1 cellular context compared by ENCODE assay signal in the genomic region with DNA sequence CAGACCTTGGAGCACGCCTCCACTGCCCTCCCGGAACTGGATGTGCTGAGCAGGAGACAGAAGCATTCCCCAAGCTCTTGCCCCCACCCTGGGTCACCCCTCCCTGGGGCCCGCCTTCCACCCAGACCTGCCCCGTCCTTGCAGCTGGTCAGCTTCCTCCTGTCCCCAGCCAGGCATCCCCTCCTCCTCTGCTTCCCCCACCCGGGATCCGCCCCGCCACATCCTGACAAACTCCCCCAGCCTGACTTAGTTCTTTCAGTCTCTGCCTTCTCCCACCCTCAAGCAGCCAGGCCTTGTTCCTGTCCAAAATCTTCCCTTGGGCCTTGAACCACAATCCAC.
TF ChIP-seq lines count a peak whose summit lies in the region.

No MANE protein-coding gene starts in this region.

TF ChIP-seq in K562, 482 proteins besides CTCF, POLR2A, EP300 and RAD21:
- TF ChIP-seq, protein P1, sequence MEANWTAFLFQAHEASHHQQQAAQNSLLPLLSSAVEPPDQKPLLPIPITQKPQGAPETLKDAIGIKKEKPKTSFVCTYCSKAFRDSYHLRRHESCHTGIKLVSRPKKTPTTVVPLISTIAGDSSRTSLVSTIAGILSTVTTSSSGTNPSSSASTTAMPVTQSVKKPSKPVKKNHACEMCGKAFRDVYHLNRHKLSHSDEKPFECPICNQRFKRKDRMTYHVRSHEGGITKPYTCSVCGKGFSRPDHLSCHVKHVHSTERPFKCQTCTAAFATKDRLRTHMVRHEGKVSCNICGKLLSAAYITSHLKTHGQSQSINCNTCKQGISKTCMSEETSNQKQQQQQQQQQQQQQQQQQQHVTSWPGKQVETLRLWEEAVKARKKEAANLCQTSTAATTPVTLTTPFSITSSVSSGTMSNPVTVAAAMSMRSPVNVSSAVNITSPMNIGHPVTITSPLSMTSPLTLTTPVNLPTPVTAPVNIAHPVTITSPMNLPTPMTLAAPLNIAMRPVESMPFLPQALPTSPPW (CRISPR knock-in tag; IDR thresholded peaks at IDR 0.05) = peak; percentile 73; the same call in 1 of the 2 replicates
- no peak for TF ChIP-seq USF2 (CRISPR knock-in tag; IDR thresholded peaks at IDR 0.05)
- 0 out of 2 replicates have a peak, but pooled peaks have one; percentile 30 for TF ChIP-seq CBFA2T3 (IDR thresholded peaks at IDR 0.05)
- peak; percentile 32 for TF ChIP-seq GABPA (tag; conservative IDR thresholded peaks at IDR 0.05; ENCODE audit: low read depth)
- TF ChIP-seq MED1 (CRISPR knock-in tag; IDR thresholded peaks at IDR 0.05; ENCODE audit: borderline replicate concordance) = no peak
- no peak for TF ChIP-seq RCOR1 (IDR thresholded peaks at IDR 0.05; ENCODE audit: borderline replicate concordance in 1 of 2, low read depth in 2 of 2, low read length in 2 of 2)
- no peak for TF ChIP-seq E2F6 (IDR thresholded peaks at IDR 0.05; ENCODE audit: borderline replicate concordance in 1 of 2, extremely low read depth in 1 of 2, insufficient read depth in 1 of 2, insufficient read length in 1 of 2, low read depth in 1 of 2, low read length in 1 of 2, poor library complexity in 1 of 2, severe bottlenecking in 1 of 2)
- TF ChIP-seq ZNF224 (CRISPR knock-in tag; IDR thresholded peaks at IDR 0.05) = no peak
- no peak for TF ChIP-seq ZBTB43 (CRISPR knock-in tag; IDR thresholded peaks at IDR 0.05)
- TF ChIP-seq, protein P2, sequence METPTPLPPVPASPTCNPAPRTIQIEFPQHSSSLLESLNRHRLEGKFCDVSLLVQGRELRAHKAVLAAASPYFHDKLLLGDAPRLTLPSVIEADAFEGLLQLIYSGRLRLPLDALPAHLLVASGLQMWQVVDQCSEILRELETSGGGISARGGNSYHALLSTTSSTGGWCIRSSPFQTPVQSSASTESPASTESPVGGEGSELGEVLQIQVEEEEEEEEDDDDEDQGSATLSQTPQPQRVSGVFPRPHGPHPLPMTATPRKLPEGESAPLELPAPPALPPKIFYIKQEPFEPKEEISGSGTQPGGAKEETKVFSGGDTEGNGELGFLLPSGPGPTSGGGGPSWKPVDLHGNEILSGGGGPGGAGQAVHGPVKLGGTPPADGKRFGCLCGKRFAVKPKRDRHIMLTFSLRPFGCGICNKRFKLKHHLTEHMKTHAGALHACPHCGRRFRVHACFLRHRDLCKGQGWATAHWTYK (CRISPR knock-in tag; IDR thresholded peaks at IDR 0.05) = no peak
- TF ChIP-seq ZSCAN29 (IDR thresholded peaks at IDR 0.05) = no peak
- no peak for TF ChIP-seq NCOA2 (IDR thresholded peaks at IDR 0.05; ENCODE audit: partially characterized antibody in 2 of 2)
- 0 out of 2 replicates have a peak, but pooled peaks have one; percentile 29 for TF ChIP-seq SUPT5H (IDR thresholded peaks at IDR 0.05)
- TF ChIP-seq CHD1 (IDR thresholded peaks at IDR 0.05; ENCODE audit: low read length) = no peak
- peak; percentile 32 for TF ChIP-seq DACH1 (IDR thresholded peaks at IDR 0.05; ENCODE audit: partially characterized antibody)
- no peak for TF ChIP-seq TGIF2 (CRISPR knock-in tag; IDR thresholded peaks at IDR 0.05)
- TF ChIP-seq HDGF (IDR thresholded peaks at IDR 0.05) = no peak
- 0 out of 4 replicates have a peak, but pooled peaks have one; percentile 8 to 23 for TF ChIP-seq NRF1 (conservative IDR thresholded peaks at IDR 0.05 in 1 of 2, IDR thresholded peaks at IDR 0.05 in 1 of 2)
- TF ChIP-seq NR4A1 (CRISPR knock-in tag; IDR thresholded peaks at IDR 0.05) = no peak
- TF ChIP-seq NR4A1 (tag; IDR thresholded peaks at IDR 0.05) = no peak
- TF ChIP-seq TFAP4 (CRISPR knock-in tag; IDR thresholded peaks at IDR 0.05; ENCODE audit: borderline replicate concordance) = peak; percentile 89
- peak; percentile 45; the same call in 1 of the 2 replicates for TF ChIP-seq LEF1 (IDR thresholded peaks at IDR 0.05)
- TF ChIP-seq ARID1B (IDR thresholded peaks at IDR 0.05) = peak; percentile 31; the same call in 1 of the 2 replicates
- no peak for TF ChIP-seq CBX8 (IDR thresholded peaks at IDR 0.05; ENCODE audit: borderline replicate concordance, extremely low read depth, low read depth, low read length, poor library complexity, severe bottlenecking)
- TF ChIP-seq PHF8 (IDR thresholded peaks at IDR 0.05; ENCODE audit: borderline replicate concordance, low read length) = 0 out of 2 replicates have a peak, but pooled peaks have one; percentile 0
- peak; percentile 59; the same call in 1 of the 2 replicates for TF ChIP-seq RNF2 (IDR thresholded peaks at IDR 0.05)
- no peak for TF ChIP-seq SMAD4 (CRISPR knock-in tag; conservative IDR thresholded peaks at IDR 0.05)
- peak; percentile 67 for TF ChIP-seq ETV1 (tag; conservative IDR thresholded peaks at IDR 0.05; ENCODE audit: low read depth)
- no peak for TF ChIP-seq BRCA1 (IDR thresholded peaks at IDR 0.05)
- TF ChIP-seq BRCA1 (CRISPR knock-in tag; IDR thresholded peaks at IDR 0.05) = no peak
- no peak for TF ChIP-seq NEUROD1 (IDR thresholded peaks at IDR 0.05; ENCODE audit: borderline replicate concordance, low read depth, low read length, partially characterized antibody)
- no peak for TF ChIP-seq RBM14 (IDR thresholded peaks at IDR 0.05; ENCODE audit: borderline replicate concordance, insufficient read depth, low read depth, low read length)
- peak; percentile 29 for TF ChIP-seq TBP (optimal IDR thresholded peaks at IDR 0.05; ENCODE audit: low read depth, low read length)
- TF ChIP-seq MAZ (CRISPR knock-in tag; conservative IDR thresholded peaks at IDR 0.05 in 1 of 2, IDR thresholded peaks at IDR 0.05 in 1 of 2) = peak; percentile 29 to 63; a peak in 2 of 4 replicates
- TF ChIP-seq CREM (IDR thresholded peaks at IDR 0.05; ENCODE audit: low read depth) = peak; percentile 14; the same call in 1 of the 2 replicates
- TF ChIP-seq MTA3 (IDR thresholded peaks at IDR 0.05; ENCODE audit: borderline replicate concordance) = no peak
- TF ChIP-seq CHCHD3 (CRISPR knock-in tag; IDR thresholded peaks at IDR 0.05) = no peak
- TF ChIP-seq, protein P3, sequence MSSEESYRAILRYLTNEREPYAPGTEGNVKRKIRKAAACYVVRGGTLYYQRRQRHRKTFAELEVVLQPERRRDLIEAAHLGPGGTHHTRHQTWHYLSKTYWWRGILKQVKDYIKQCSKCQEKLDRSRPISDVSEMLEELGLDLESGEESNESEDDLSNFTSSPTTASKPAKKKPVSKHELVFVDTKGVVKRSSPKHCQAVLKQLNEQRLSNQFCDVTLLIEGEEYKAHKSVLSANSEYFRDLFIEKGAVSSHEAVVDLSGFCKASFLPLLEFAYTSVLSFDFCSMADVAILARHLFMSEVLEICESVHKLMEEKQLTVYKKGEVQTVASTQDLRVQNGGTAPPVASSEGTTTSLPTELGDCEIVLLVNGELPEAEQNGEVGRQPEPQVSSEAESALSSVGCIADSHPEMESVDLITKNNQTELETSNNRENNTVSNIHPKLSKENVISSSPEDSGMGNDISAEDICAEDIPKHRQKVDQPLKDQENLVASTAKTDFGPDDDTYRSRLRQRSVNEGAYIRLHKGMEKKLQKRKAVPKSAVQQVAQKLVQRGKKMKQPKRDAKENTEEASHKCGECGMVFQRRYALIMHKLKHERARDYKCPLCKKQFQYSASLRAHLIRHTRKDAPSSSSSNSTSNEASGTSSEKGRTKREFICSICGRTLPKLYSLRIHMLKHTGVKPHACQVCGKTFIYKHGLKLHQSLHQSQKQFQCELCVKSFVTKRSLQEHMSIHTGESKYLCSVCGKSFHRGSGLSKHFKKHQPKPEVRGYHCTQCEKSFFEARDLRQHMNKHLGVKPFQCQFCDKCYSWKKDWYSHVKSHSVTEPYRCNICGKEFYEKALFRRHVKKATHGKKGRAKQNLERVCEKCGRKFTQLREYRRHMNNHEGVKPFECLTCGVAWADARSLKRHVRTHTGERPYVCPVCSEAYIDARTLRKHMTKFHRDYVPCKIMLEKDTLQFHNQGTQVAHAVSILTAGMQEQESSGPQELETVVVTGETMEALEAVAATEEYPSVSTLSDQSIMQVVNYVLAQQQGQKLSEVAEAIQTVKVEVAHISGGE (CRISPR knock-in tag; IDR thresholded peaks at IDR 0.05) = no peak
- no peak for TF ChIP-seq ZNF124 (CRISPR knock-in tag; IDR thresholded peaks at IDR 0.05)
- TF ChIP-seq ETV5 (CRISPR knock-in tag; IDR thresholded peaks at IDR 0.05; ENCODE audit: low read depth) = 0 out of 2 replicates have a peak, but pooled peaks have one; percentile 32
- peak; percentile 19; the same call in 1 of the 2 replicates for TF ChIP-seq CTBP1 (IDR thresholded peaks at IDR 0.05; ENCODE audit: borderline replicate concordance)
- no peak for TF ChIP-seq XRCC3 (IDR thresholded peaks at IDR 0.05)
- no peak for TF ChIP-seq TSHZ1 (CRISPR knock-in tag; IDR thresholded peaks at IDR 0.05)
- TF ChIP-seq, protein P4, sequence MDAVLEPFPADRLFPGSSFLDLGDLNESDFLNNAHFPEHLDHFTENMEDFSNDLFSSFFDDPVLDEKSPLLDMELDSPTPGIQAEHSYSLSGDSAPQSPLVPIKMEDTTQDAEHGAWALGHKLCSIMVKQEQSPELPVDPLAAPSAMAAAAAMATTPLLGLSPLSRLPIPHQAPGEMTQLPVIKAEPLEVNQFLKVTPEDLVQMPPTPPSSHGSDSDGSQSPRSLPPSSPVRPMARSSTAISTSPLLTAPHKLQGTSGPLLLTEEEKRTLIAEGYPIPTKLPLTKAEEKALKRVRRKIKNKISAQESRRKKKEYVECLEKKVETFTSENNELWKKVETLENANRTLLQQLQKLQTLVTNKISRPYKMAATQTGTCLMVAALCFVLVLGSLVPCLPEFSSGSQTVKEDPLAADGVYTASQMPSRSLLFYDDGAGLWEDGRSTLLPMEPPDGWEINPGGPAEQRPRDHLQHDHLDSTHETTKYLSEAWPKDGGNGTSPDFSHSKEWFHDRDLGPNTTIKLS (IDR thresholded peaks at IDR 0.05; ENCODE audit: borderline replicate concordance, low read depth) = no peak
- no peak for TF ChIP-seq FUS (optimal IDR thresholded peaks at IDR 0.05; ENCODE audit: low read depth, low read length)
- TF ChIP-seq SAFB (IDR thresholded peaks at IDR 0.05; ENCODE audit: borderline replicate concordance, low read depth, low read length) = no peak
- TF ChIP-seq ZNF253 (CRISPR knock-in tag; conservative IDR thresholded peaks at IDR 0.05) = no peak
- TF ChIP-seq ZNF121 (CRISPR knock-in tag; conservative IDR thresholded peaks at IDR 0.05) = no peak
- peak; percentile 33; the same call in 1 of the 2 replicates for TF ChIP-seq RBFOX2 (IDR thresholded peaks at IDR 0.05; ENCODE audit: low read depth, low read length)
- no peak for TF ChIP-seq CBX3 (IDR thresholded peaks at IDR 0.05; ENCODE audit: borderline replicate concordance in 1 of 2, low read length in 2 of 2)
